Comparison of ENCODE assay signal across 8 cellular contexts in the genomic region with DNA sequence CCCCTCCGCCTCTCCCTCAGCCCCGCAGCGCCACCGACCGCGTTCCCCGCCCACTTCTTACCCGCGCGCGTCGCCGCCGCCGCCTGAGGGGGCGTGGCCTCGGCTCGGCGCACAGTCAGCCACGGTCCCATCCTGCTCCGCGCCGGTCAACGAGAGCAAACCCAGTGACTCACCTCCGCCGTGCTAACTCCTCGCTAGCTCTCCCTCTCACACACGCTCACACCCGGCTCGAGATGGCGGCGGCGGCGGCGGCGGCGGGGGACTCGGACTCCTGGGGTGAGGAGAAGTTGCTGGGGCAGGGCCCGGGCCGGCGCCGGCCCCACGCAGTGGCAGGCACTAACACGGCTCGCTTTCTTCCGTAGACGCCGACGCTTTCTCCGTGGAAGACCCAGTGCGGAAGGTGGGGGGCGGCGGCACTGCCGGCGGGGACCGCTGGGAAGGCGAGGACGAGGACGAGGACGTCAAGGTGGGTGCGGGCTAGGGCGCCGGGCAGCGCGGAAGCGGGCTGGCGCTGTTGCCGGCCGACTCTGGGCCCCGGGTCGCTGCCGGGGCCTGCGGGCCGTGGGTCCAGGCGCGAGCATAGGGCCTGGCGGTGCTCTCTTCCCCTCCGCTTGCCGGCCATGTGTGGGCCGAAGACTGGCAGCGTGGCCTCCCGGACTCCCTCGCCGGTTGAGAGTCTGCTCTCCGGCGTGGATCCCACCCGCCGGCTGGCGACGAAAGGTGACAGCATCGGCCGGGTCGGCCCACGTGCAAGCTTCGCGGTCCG. TPM values are rescaled to one million over a fixed set of nuclear protein-coding genes. Genes with fewer than 3 reads are reported as not detected.
DNase-seq lines count a peak whose midpoint lies in the region; TF ChIP-seq lines count a peak whose summit lies in the region.

A gene with protein sequence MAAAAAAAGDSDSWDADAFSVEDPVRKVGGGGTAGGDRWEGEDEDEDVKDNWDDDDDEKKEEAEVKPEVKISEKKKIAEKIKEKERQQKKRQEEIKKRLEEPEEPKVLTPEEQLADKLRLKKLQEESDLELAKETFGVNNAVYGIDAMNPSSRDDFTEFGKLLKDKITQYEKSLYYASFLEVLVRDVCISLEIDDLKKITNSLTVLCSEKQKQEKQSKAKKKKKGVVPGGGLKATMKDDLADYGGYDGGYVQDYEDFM (plus strand): TSS at position 186 of the 766 bp plus-strand sequence. CDS start 48 bp downstream, at position 234.

- peak within 1 kb of the TSS; percentile 48 for H3K27ac ChIP-seq in H9 (ENCODE audit: insufficient read length, low read depth, low read length)
- H3K27ac ChIP-seq in neural progenitor cell = peak within 1 kb of the TSS; percentile 97
- peak within 1 kb of the TSS; percentile 94 for H3K27ac ChIP-seq in stomach smooth muscle (ENCODE audit: low read length)

- DNase-seq in ELR (ENCODE audit: low read depth) (peak; percentile 97), H9 (peak; percentile 48), M059J (ENCODE audit: low read depth) (peak; percentile 95), SIG-M5 (lab: John Stamatoyannopoulos, UW) (peak; percentile 64), activated gamma-delta T cell treated with Interleukin-2 at 50 U/mL for 16 hours (peak; percentile 92), foreskin fibroblast (peak; percentile 97 to 99), neural progenitor cell (ENCODE audit: low spot score) (peak; percentile 97)

- TF ChIP-seq CTCF in H9 (conservative IDR thresholded peaks at IDR 0.05) = no peak
- TF ChIP-seq CTCF in foreskin fibroblast (IDR thresholded peaks at IDR 0.05; ENCODE audit: low read depth, low read length) = no peak
- TF ChIP-seq CTCF in neural progenitor cell (IDR thresholded peaks at IDR 0.05) = no peak

- H3K79me2 ChIP-seq in H9 (ENCODE audit: insufficient read depth, low read length) (peaks cover 4% of the 10 kb centered on the region; the same call in 1 of the 2 replicates), neural progenitor cell (ENCODE audit: low read depth) (peaks cover 60% of the 10 kb centered on the region)

- peak within 1 kb of the TSS; percentile 83 to 98 (median 95) for H3K27ac Mint-ChIP-seq in H9
- H3K27ac Mint-ChIP-seq in neural progenitor cell = peak within 1 kb of the TSS; percentile 91

- no peak within 1 kb of the TSS for H3K4ac ChIP-seq in H9 (ENCODE audit: low read depth, low read length)

- H3K4me3 ChIP-seq in foreskin fibroblast (ENCODE audit: low read depth in 1 of 2, low read length in 2 of 2) (peak within 1 kb of the TSS; percentile 90 to 93), neural progenitor cell (peak within 1 kb of the TSS; percentile 78), stomach smooth muscle (ENCODE audit: low read length in 2 of 2) (peak within 1 kb of the TSS; percentile 91 to 95)

- H3K4me2 ChIP-seq in H9 (ENCODE audit: insufficient read depth, insufficient read length, low read length) = peak within 1 kb of the TSS; percentile 92
- peak within 1 kb of the TSS; percentile 95 for H3K4me2 ChIP-seq in neural progenitor cell

- H3K9ac ChIP-seq in H9 (ENCODE audit: extremely low read depth, insufficient read length, low read length) (peak within 1 kb of the TSS; percentile 83), neural progenitor cell (peak within 1 kb of the TSS; percentile 61), stomach smooth muscle (ENCODE audit: low read length in 2 of 2) (peak within 1 kb of the TSS; percentile 92 to 94)

- H3K23me2 ChIP-seq in H9 (ENCODE audit: insufficient read length, low read depth, low read length, poor library complexity, severe bottlenecking) = peaks cover 14% of the 10 kb centered on the region

- H2AK5ac ChIP-seq in H9 (ENCODE audit: insufficient read length, low read length) = no peak within 1 kb of the TSS

- no peak within 1 kb of the TSS for H3K23ac ChIP-seq in H9 (ENCODE audit: insufficient read length, low read depth, low read length)

- H3K4me3 Mint-ChIP-seq in H9 (peak within 1 kb of the TSS; percentile 90 to 93), neural progenitor cell (peak within 1 kb of the TSS; percentile 93)

- H3K27me3 ChIP-seq in H9 (ENCODE audit: insufficient read depth, low read length) (no peaks in the 10 kb centered on the region), neural progenitor cell (no peaks in the 10 kb centered on the region), stomach smooth muscle (ENCODE audit: control insufficient read depth in 1 of 2, insufficient read depth in 2 of 2, low read length in 2 of 2) (no peaks in the 10 kb centered on the region)

- H2BK15ac ChIP-seq in H9 (ENCODE audit: low read depth, low read length) = no peak within 1 kb of the TSS

- H2BK20ac ChIP-seq in H9 (ENCODE audit: low read depth, low read length, poor library complexity, severe bottlenecking) = no peak within 1 kb of the TSS

- H3K4me1 ChIP-seq in H9 (ENCODE audit: insufficient read depth, low read length) (no peaks in the 10 kb centered on the region), neural progenitor cell (peaks cover 6% of the 10 kb centered on the region), stomach smooth muscle (ENCODE audit: control insufficient read depth, insufficient read depth, low read length) (peaks cover 26% of the 10 kb centered on the region)

- no peak within 1 kb of the TSS for H2BK12ac ChIP-seq in H9 (ENCODE audit: insufficient read length, low read depth, low read length)

- H4K8ac ChIP-seq in H9 (replicated peaks; ENCODE audit: insufficient read length, low read depth, low read length) = no peak within 1 kb of the TSS

- H3K36me3 Mint-ChIP-seq in H9 (ENCODE audit: insufficient read depth in 1 of 3, low read depth in 3 of 3) (peaks cover 23 to 45% (median 43%) of the 10 kb centered on the region in 3 experiments), neural progenitor cell (peaks cover 14% of the 10 kb centered on the region)

- peak within 1 kb of the TSS; percentile 25 for H2AFZ ChIP-seq in H9 (ENCODE audit: low read length)
- peak within 1 kb of the TSS; percentile 80 for H2AFZ ChIP-seq in neural progenitor cell (replicated peaks)

- H3K56ac ChIP-seq in H9 (ENCODE audit: insufficient read length, low read depth, low read length) = no peak within 1 kb of the TSS

- H3T11ph ChIP-seq in H9 (ENCODE audit: low read length) = no peak within 1 kb of the TSS

- H3K36me3 ChIP-seq in neural progenitor cell (no peaks in the 10 kb centered on the region), stomach smooth muscle (ENCODE audit: control insufficient read depth in 2 of 2, insufficient read depth in 2 of 2, low read length in 2 of 2) (no peaks in the 10 kb centered on the region)

- H3K9me3 ChIP-seq in H9 (ENCODE audit: control insufficient read depth, low read depth, low read length) (no peaks in the 10 kb centered on the region), neural progenitor cell (ENCODE audit: low read depth) (no peaks in the 10 kb centered on the region), stomach smooth muscle (ENCODE audit: control insufficient read depth in 2 of 2, low read length in 2 of 2) (no peaks in the 10 kb centered on the region)

- H3K9me3 Mint-ChIP-seq in H9 (no peaks in the 10 kb centered on the region), neural progenitor cell (no peaks in the 10 kb centered on the region)

- H4K91ac ChIP-seq in H9 (ENCODE audit: insufficient read length, low read depth, low read length) = no peak within 1 kb of the TSS

- peaks cover 26% of the 10 kb centered on the region for H3F3A ChIP-seq in neural progenitor cell (ENCODE audit: low read depth)

- H3K27me3 Mint-ChIP-seq in H9 (ENCODE audit: low read depth) (no peaks in the 10 kb centered on the region), neural progenitor cell (ENCODE audit: insufficient read depth, low read depth) (peaks cover 3% of the 10 kb centered on the region)

- no CpG with 5 or more reads among the region's 97 CpGs for WGBS in H9 (ENCODE audit: extremely low coverage, insufficient read length, low lambda C conversion rate)

- H2BK5ac ChIP-seq in H9 (ENCODE audit: insufficient read length, low read length) = peak within 1 kb of the TSS; percentile 42

- H4K20me1 ChIP-seq in H9 (ENCODE audit: control insufficient read depth, insufficient read depth, insufficient read length) (no peaks in the 10 kb centered on the region), neural progenitor cell (ENCODE audit: low read depth) (peaks cover 16% of the 10 kb centered on the region)

- peaks cover 12 to 23% of the 10 kb centered on the region in 2 experiments for H3K4me1 Mint-ChIP-seq in H9
- H3K4me1 Mint-ChIP-seq in neural progenitor cell = peaks cover 22% of the 10 kb centered on the region

- peak within 1 kb of the TSS; percentile 90 for H3K14ac ChIP-seq in H9 (ENCODE audit: insufficient read depth, low read length)

- peak within 1 kb of the TSS; percentile 72 for H3K18ac ChIP-seq in H9 (ENCODE audit: insufficient read length, low read depth, low read length)

- no peak within 1 kb of the TSS for H2BK120ac ChIP-seq in H9 (ENCODE audit: low read depth, low read length, poor library complexity, severe bottlenecking)

- H3K79me1 ChIP-seq in H9 (ENCODE audit: insufficient read depth, low read depth, low read length, poor library complexity, severe bottlenecking) = no peaks in the 10 kb centered on the region

- no peak within 1 kb of the TSS for H4K5ac ChIP-seq in H9 (ENCODE audit: insufficient read length, low read depth, low read length)

RNA-seq across cellular contexts. Expression of the gene that starts here (rescaled TPM):
- total RNA-seq in H9 (2021) (114 and 129 TPM in 2 replicates), neural progenitor cell (ENCODE audit: low replicate concordance) (43.8 and 76.2 TPM in 2 replicates)
- total RNA-seq in M059J (2014; rRNA removed; shearing (Covaris generic)) = 26.9 and 49.2 TPM in 2 replicates

Comparison
In these comparisons a context has a peak if more than half of its experiments do, and no peak if none do; other contexts are left out.
1. Peak in every context shown above with its lines: DNase-seq, H3K4me3 ChIP-seq and H3K27ac ChIP-seq.
2. DNase-seq: peak in every context shown above with its lines; median percentile 98 in foreskin fibroblast; 97 in ELR; 97 in neural progenitor cell; 95 in M059J; 92 in activated gamma-delta T cell treated with Interleukin-2 at 50 U/mL for 16 hours; 64 in SIG-M5; 48 in H9.